Comparison of ENCODE assay signal across 28 cellular contexts in the genomic region with DNA sequence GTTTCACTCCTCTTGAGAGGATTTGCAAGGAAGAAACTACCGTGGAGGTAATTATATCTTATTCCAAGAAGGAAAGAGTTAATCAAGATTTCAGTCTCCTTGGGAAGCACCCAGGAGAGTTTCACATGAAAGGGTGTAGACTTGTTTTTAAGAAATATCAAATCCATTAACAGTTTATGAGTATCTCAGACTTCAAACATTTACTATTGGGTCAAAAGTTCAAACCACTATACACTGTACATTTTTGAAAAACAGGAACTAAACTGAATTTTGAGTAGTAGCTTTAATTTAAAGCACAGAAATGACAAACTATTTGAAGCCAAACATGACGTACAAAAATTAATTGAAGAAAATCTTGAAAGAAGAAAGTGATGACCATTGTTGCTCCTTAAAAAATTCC.
DNase-seq lines count a peak whose midpoint lies in the region; ATAC-seq and TF ChIP-seq lines count a peak whose summit lies in the region.
"Had no signal": no experiment of that assay in that cellular context is flagged by ENCODE, and none has a peak within 500 bp of the region (broad histone marks: within the 10 kb centered on the region; RNA-seq: fewer than 3 reads in every experiment).

No MANE protein-coding gene starts in this region.

- no peaks in the 10 kb centered on the region for H3K27me3 ChIP-seq in right cardiac atrium (ENCODE audit: control insufficient read depth, insufficient read depth)
- no peaks in the 10 kb centered on the region for H3K27me3 ChIP-seq in left lung
- H3K27me3 ChIP-seq: breast epithelium, esophagus squamous epithelium, foreskin keratinocyte, SJCRH30 had no signal

- H3K9me3 Mint-ChIP-seq in nephron progenitor cell = no peaks in the 10 kb centered on the region
- H3K9me3 Mint-ChIP-seq: activated CD4-positive, alpha-beta memory T cell treated with anti-CD3 and anti-CD28 coated beads for 36 hours; activated naive CD4-positive, alpha-beta T cell treated with anti-CD3 and anti-CD28 coated beads, Interleukin-2, amount 50 U/mL, for 72 hours; activated T-helper 2 cell treated with anti-CD3 and anti-CD28 coated beads, Interferon-gamma antibody, Interleukin-2, Interleukin-4, amounts not matched to agents 10 μg/mL and 5 μg/mL and 100 μg/mL, durations not matched to agents 14 hours and 24 hours and 36 hours; CD4-positive, alpha-beta memory T cell; natural killer cell treated with Interleukin-12 subunit alpha and Interleukin-12 subunit beta and Interleukin-15 and Interleukin-18, amount 100 ng/mL, for 72 hours had no signal

- H3K4me3 Mint-ChIP-seq in T-helper 17 cell = peak overlapping the region; percentile 9
- H3K4me3 Mint-ChIP-seq in nephron progenitor cell = no peak overlapping the region
- H3K4me3 Mint-ChIP-seq: activated CD4-positive, alpha-beta memory T cell treated with anti-CD3 and anti-CD28 coated beads for 36 hours; natural killer cell treated with Interleukin-12 subunit alpha and Interleukin-12 subunit beta and Interleukin-15 and Interleukin-18, amount 100 ng/mL, for 72 hours had no signal

- H3K9me3 ChIP-seq in T-helper 17 cell (ENCODE audit: control insufficient read depth, low read length, poor library complexity, severe bottlenecking) (no peaks in the 10 kb centered on the region), right cardiac atrium (ENCODE audit: control insufficient read depth, low read length) (no peaks in the 10 kb centered on the region), left lung (no peaks in the 10 kb centered on the region)
- H3K9me3 ChIP-seq: breast epithelium, esophagus squamous epithelium, lower lobe of right lung, SJCRH30 had no signal

- peak overlapping the region; percentile 79 for H3K27ac Mint-ChIP-seq in T-helper 17 cell
- H3K27ac Mint-ChIP-seq in nephron progenitor cell = peak overlapping the region; percentile 74
- H3K27ac Mint-ChIP-seq: activated CD4-positive, alpha-beta memory T cell treated with anti-CD3 and anti-CD28 coated beads for 36 hours; activated naive CD4-positive, alpha-beta T cell treated with anti-CD3 and anti-CD28 coated beads, Interleukin-2, amount 50 U/mL, for 72 hours; activated T-helper 2 cell treated with anti-CD3 and anti-CD28 coated beads, Interferon-gamma antibody, Interleukin-2, Interleukin-4, amounts not matched to agents 10 μg/mL and 5 μg/mL and 100 μg/mL, durations not matched to agents 14 hours and 24 hours and 36 hours; natural killer cell treated with Interleukin-12 subunit alpha and Interleukin-12 subunit beta and Interleukin-15 and Interleukin-18, amount 100 ng/mL, for 72 hours had no signal

- H3K4me1 Mint-ChIP-seq in T-helper 17 cell (peaks cover 34% of the 10 kb centered on the region), nephron progenitor cell (peaks cover 91% of the 10 kb centered on the region)

- H3K27ac ChIP-seq in right cardiac atrium (ENCODE audit: low read length) (no peak overlapping the region), left lung (no peak overlapping the region)
- H3K27ac ChIP-seq: breast epithelium, esophagus squamous epithelium, foreskin keratinocyte, GM23248, lower lobe of right lung, SJCRH30, skin epidermis had no signal

- no peaks in the 10 kb centered on the region for H3K27me3 Mint-ChIP-seq in T-helper 17 cell
- H3K27me3 Mint-ChIP-seq in nephron progenitor cell (ENCODE audit: low read depth, poor library complexity) = peaks cover 3% of the 10 kb centered on the region
- H3K27me3 Mint-ChIP-seq: activated CD4-positive, alpha-beta memory T cell treated with anti-CD3 and anti-CD28 coated beads for 36 hours; CD4-positive, alpha-beta memory T cell had no signal

- no peak overlapping the region for H3K4me3 ChIP-seq in right cardiac atrium (ENCODE audit: low read length)
- H3K4me3 ChIP-seq in left lung = no peak overlapping the region
- H3K4me3 ChIP-seq: breast epithelium, esophagus squamous epithelium, GM23248, lower lobe of right lung, SJCRH30, skin epidermis had no signal

- TF ChIP-seq CTCF in nephron progenitor cell (IDR thresholded peaks at IDR 0.05) = no peak
- no peak for TF ChIP-seq CTCF in left lung (IDR thresholded peaks at IDR 0.05)

- H3K4me1 ChIP-seq in right cardiac atrium (ENCODE audit: control insufficient read depth, insufficient read depth, low read length) (peaks cover 1% of the 10 kb centered on the region), left lung (no peaks in the 10 kb centered on the region)
- H3K4me1 ChIP-seq: breast epithelium, lower lobe of right lung had no signal

- peaks cover 2% of the 10 kb centered on the region for H3K36me3 Mint-ChIP-seq in T-helper 17 cell (ENCODE audit: low read depth)
- H3K36me3 Mint-ChIP-seq in nephron progenitor cell (ENCODE audit: low read depth) = no peaks in the 10 kb centered on the region
- H3K36me3 Mint-ChIP-seq: activated CD4-positive, alpha-beta memory T cell treated with anti-CD3 and anti-CD28 coated beads for 36 hours; CD4-positive, alpha-beta memory T cell had no signal

- ATAC-seq in T-helper 17 cell (no peak), right cardiac atrium (no peak), left lung (no peak)
- ATAC-seq: activated CD4-positive, CD25-positive, alpha-beta regulatory T cell treated with anti-CD3 and anti-CD28 coated beads, Interleukin-2, amount 50 U/mL, for 24 hours; activated naive CD4-positive, alpha-beta T cell treated with anti-CD3 and anti-CD28 coated beads, Interleukin-2, amount 50 U/mL, for 72 hours; foreskin keratinocyte; lower lobe of right lung; natural killer cell treated with Interleukin-12 subunit alpha and Interleukin-12 subunit beta and Interleukin-15 and Interleukin-18, amount 100 ng/mL, for 72 hours; Panc1; stimulated activated naive CD8-positive, alpha-beta T cell treated with anti-CD3 and anti-CD28 coated beads, Interleukin-15, Interleukin-2, amounts not matched to agents 100 U/mL and 50 U/mL, for 24 hours had no signal

- intact Hi-C loops in right cardiac atrium (cut with DNase I) = no loop called here
- intact Hi-C loops in left lung (cut with DNase I) = no loop called here

- H3K36me3 ChIP-seq in left lung = no peaks in the 10 kb centered on the region
- H3K36me3 ChIP-seq: breast epithelium, esophagus squamous epithelium, lower lobe of right lung, SJCRH30 had no signal

- peak; percentile 0 for DNase-seq in SIG-M5 treated with dmso at 0.1 percent for 504 hours (lab: John Stamatoyannopoulos, UW; ENCODE audit: unreplicated experiment)
- no peak for DNase-seq in SIG-M5 (lab: John Stamatoyannopoulos, UW)
- DNase-seq in KG1 (lab: John Stamatoyannopoulos, UW) = peak; percentile 22
- DNase-seq in T-helper 17 cell = no peak
- no peak for DNase-seq in nephron progenitor cell
- DNase-seq in SK-N-DZ (ENCODE audit: low spot score) = no peak
- no peak for DNase-seq in right cardiac atrium
- DNase-seq in left lung = no peak
- DNase-seq: activated CD4-positive, alpha-beta memory T cell treated with anti-CD3 and anti-CD28 coated beads for 36 hours; anterior cingulate cortex; CD4-positive, alpha-beta memory T cell; esophagus squamous epithelium; GM23248; kidney glomerular epithelial cell; lower lobe of right lung; NCI-H1105; NCI-H1930; NCI-H524; SJCRH30; stimulated activated naive CD8-positive, alpha-beta T cell treated with anti-CD3 and anti-CD28 coated beads, Interleukin-15, Interleukin-2, amounts not matched to agents 100 U/mL and 50 U/mL, for 24 hours had no signal

- 83% methylated on average over 2 of the region's 2 CpGs for WGBS in right cardiac atrium

Comparison
In these comparisons a context has a peak if more than half of its experiments do, and no peak if none do; other contexts are left out.
1. DNase-seq: peak in SIG-M5 treated with dmso at 0.1 percent for 504 hours (single experiment) and KG1 (single experiment); none in SIG-M5 (single experiment), T-helper 17 cell (0 of 3), nephron progenitor cell (single experiment), SK-N-DZ (single experiment), right cardiac atrium (0 of 3) and left lung (0 of 2).